ENCODE assay signal across 20 cellular contexts in genomic region chr1:100343897-100344296, GRCh38.
"Had no signal": no experiment of that assay in that cellular context is flagged by ENCODE, and none has a peak within 500 bp of the region (broad histone marks: within the 10 kb centered on the region; RNA-seq: fewer than 3 reads in every experiment).

No MANE protein-coding gene starts in this region.

- H3K4me3 Mint-ChIP-seq: activated naive CD4-positive, alpha-beta T cell treated with anti-CD3 and anti-CD28 coated beads for 36 hours; activated naive CD8-positive, alpha-beta T cell treated with anti-CD3 and anti-CD28 coated beads, Interleukin-2, amount 50 U/mL, for 24 hours; immature natural killer cell; natural killer cell; stimulated activated naive CD8-positive, alpha-beta T cell treated with anti-CD3 and anti-CD28 coated beads, Interleukin-15, Interleukin-2, amounts not matched to agents 100 ng/mL and 50 ng/mL, for 24 hours; T-helper 17 cell had no signal

- FAIRE-seq: small intestine had no signal

- H3K4me3 ChIP-seq: right atrium auricular region, suprapubic skin, upper lobe of left lung had no signal

- DNase-seq: activated CD4-positive, CD25-positive, alpha-beta regulatory T cell treated with anti-CD3 and anti-CD28 coated beads, Interleukin-2, amount 50 U/mL, for 72 hours; activated naive CD4-positive, alpha-beta T cell treated with anti-CD3 and anti-CD28 coated beads for 36 hours; activated naive CD8-positive, alpha-beta T cell treated with anti-CD3 and anti-CD28 coated beads, Interleukin-2, amount 50 U/mL, for 24 hours; activated T-cell treated with anti-CD3 and anti-CD28 coated beads, Interleukin-2, amount 50 U/mL, for 1 hour; aorta; cerebellar nuclear complex; effector CD8-positive, alpha-beta T cell; foreskin keratinocyte; head of caudate nucleus; immature natural killer cell; natural killer cell; occipital lobe; small intestine; T-helper 17 cell; upper lobe of left lung had no signal

- H3K27ac Mint-ChIP-seq: activated naive CD4-positive, alpha-beta T cell treated with anti-CD3 and anti-CD28 coated beads for 36 hours; activated naive CD8-positive, alpha-beta T cell treated with anti-CD3 and anti-CD28 coated beads, Interleukin-2, amount 50 U/mL, for 24 hours; activated T-helper 2 cell treated with anti-CD3 and anti-CD28 coated beads, Interferon-gamma antibody, Interleukin-2, Interleukin-4, amounts not matched to agents 10 μg/mL and 5 μg/mL and 100 μg/mL, durations not matched to agents 14 hours and 24 hours and 36 hours; immature natural killer cell; natural killer cell; progenitor cell of endocrine pancreas; stimulated activated naive CD8-positive, alpha-beta T cell treated with anti-CD3 and anti-CD28 coated beads, Interleukin-15, Interleukin-2, amounts not matched to agents 100 ng/mL and 50 ng/mL, for 24 hours; T-helper 17 cell had no signal

- H3K27me3 ChIP-seq: foreskin keratinocyte, right atrium auricular region, suprapubic skin, upper lobe of left lung had no signal

- H3K27me3 Mint-ChIP-seq: activated naive CD8-positive, alpha-beta T cell treated with anti-CD3 and anti-CD28 coated beads, Interleukin-2, amount 50 U/mL, for 24 hours; progenitor cell of endocrine pancreas; stimulated activated naive CD8-positive, alpha-beta T cell treated with anti-CD3 and anti-CD28 coated beads, Interleukin-15, Interleukin-2, amounts not matched to agents 100 ng/mL and 50 ng/mL, for 24 hours; T-helper 17 cell had no signal

- H3K36me3 ChIP-seq: right atrium auricular region, suprapubic skin, upper lobe of left lung had no signal

- H3K9me3 ChIP-seq: right atrium auricular region, suprapubic skin, upper lobe of left lung had no signal

- H3K4me1 Mint-ChIP-seq: activated naive CD8-positive, alpha-beta T cell treated with anti-CD3 and anti-CD28 coated beads, Interleukin-2, amount 50 U/mL, for 24 hours; immature natural killer cell; natural killer cell had no signal

- H3K36me3 Mint-ChIP-seq: immature natural killer cell, natural killer cell had no signal

- H3K27ac ChIP-seq: foreskin keratinocyte, right atrium auricular region, suprapubic skin, upper lobe of left lung had no signal

- H3K4me1 ChIP-seq: foreskin keratinocyte, right atrium auricular region, suprapubic skin, upper lobe of left lung had no signal

- H3K9me3 Mint-ChIP-seq: activated naive CD4-positive, alpha-beta T cell treated with anti-CD3 and anti-CD28 coated beads for 36 hours; activated naive CD8-positive, alpha-beta T cell treated with anti-CD3 and anti-CD28 coated beads, Interleukin-2, amount 50 U/mL, for 24 hours; activated T-helper 2 cell treated with anti-CD3 and anti-CD28 coated beads, Interferon-gamma antibody, Interleukin-2, Interleukin-4, amounts not matched to agents 10 μg/mL and 5 μg/mL and 100 μg/mL, durations not matched to agents 14 hours and 24 hours and 36 hours; immature natural killer cell; natural killer cell; stimulated activated naive CD8-positive, alpha-beta T cell treated with anti-CD3 and anti-CD28 coated beads, Interleukin-15, Interleukin-2, amounts not matched to agents 100 ng/mL and 50 ng/mL, for 24 hours had no signal
